In genomic region chr20:32385541-32385940, GRCh38 we compare ENCODE assay signal across 15 cellular contexts. TPM values are rescaled to one million over a fixed set of nuclear protein-coding genes. Genes with fewer than 3 reads are reported as not detected.
A peak's percentile ranks its signal among the peaks of the same experiment; 100 is the strongest.
DNase-seq lines count a peak whose midpoint lies in the region; ATAC-seq and TF ChIP-seq lines count a peak whose summit lies in the region.
"Had no signal": no experiment of that assay in that cellular context is flagged by ENCODE, and none has a peak within 500 bp of the region (broad histone marks: within the 10 kb centered on the region; RNA-seq: fewer than 3 reads in every experiment).

No MANE protein-coding gene starts in this region.

- TF ChIP-seq CTCF in VCaP (conservative IDR thresholded peaks at IDR 0.05) = no peak

- no peak overlapping the region for H3K4me3 ChIP-seq in mesendoderm (ENCODE audit: low read length)
- H3K4me3 ChIP-seq: mucosa of descending colon, prostate gland had no signal

- H3K4me2 ChIP-seq in mesendoderm (ENCODE audit: low read length) = no peak overlapping the region

- H3K27me3 Mint-ChIP-seq in immature natural killer cell (ENCODE audit: low read depth in 3 of 3) = peaks cover 0 to 2% (median 0%) of the 10 kb centered on the region in 3 donors

- ATAC-seq in stimulated activated effector memory CD8-positive, alpha-beta T cell treated with anti-CD3 and anti-CD28 coated beads, Interleukin-12 subunit alpha, Interleukin-12 subunit beta, amount 100 ng/mL, for 72 hours = no peak
- no peak for ATAC-seq in GM18502 (IDR thresholded peaks at IDR 0.05; ENCODE audit: poor library complexity, unreplicated experiment)
- ATAC-seq: activated T-cell treated with anti-CD3 and anti-CD28 coated beads, Interleukin-2, amount 50 U/mL, for 4 hours; mucosa of descending colon had no signal

- peak overlapping the region in 4 of 6 donors; percentile 9 to 74 (median 66) for H3K27ac Mint-ChIP-seq in immature natural killer cell
- peak overlapping the region; percentile 61 for H3K27ac Mint-ChIP-seq in stimulated activated effector memory CD8-positive, alpha-beta T cell treated with anti-CD3 and anti-CD28 coated beads, Interleukin-12 subunit alpha, Interleukin-12 subunit beta, amount 100 ng/mL, for 72 hours

- no peak overlapping the region for H3K4ac ChIP-seq in mesendoderm (ENCODE audit: low read depth, low read length)

- no peaks in the 10 kb centered on the region for H3K4me1 ChIP-seq in mesendoderm (ENCODE audit: control insufficient read depth, low read depth, low read length)

- no peak overlapping the region for H2BK5ac ChIP-seq in mesendoderm (ENCODE audit: low read length)

- H3K23ac ChIP-seq in mesendoderm (ENCODE audit: low read length) = no peak overlapping the region

- no peaks in the 10 kb centered on the region for H3K9me3 Mint-ChIP-seq in immature natural killer cell
- no peaks in the 10 kb centered on the region for H3K9me3 Mint-ChIP-seq in stimulated activated effector memory CD8-positive, alpha-beta T cell treated with anti-CD3 and anti-CD28 coated beads, Interleukin-12 subunit alpha, Interleukin-12 subunit beta, amount 100 ng/mL, for 72 hours
- H3K9me3 Mint-ChIP-seq: activated T-cell treated with anti-CD3 and anti-CD28 coated beads, Interleukin-2, amount 50 U/mL, for 4 hours had no signal

- no peaks in the 10 kb centered on the region for H3K36me3 Mint-ChIP-seq in immature natural killer cell
- H3K36me3 Mint-ChIP-seq in stimulated activated effector memory CD8-positive, alpha-beta T cell treated with anti-CD3 and anti-CD28 coated beads, Interleukin-12 subunit alpha, Interleukin-12 subunit beta, amount 100 ng/mL, for 72 hours = peaks cover 93% of the 10 kb centered on the region

- no peak overlapping the region for H3K18ac ChIP-seq in mesendoderm (ENCODE audit: low read length)

- no peaks in the 10 kb centered on the region for H3K36me3 ChIP-seq in mesendoderm (ENCODE audit: control insufficient read depth, insufficient read depth, low read length)
- H3K36me3 ChIP-seq: prostate gland had no signal

- H3K27ac ChIP-seq in VCaP (peak overlapping the region; percentile 36), mesendoderm (ENCODE audit: low read depth, low read length) (no peak overlapping the region)

- no peak overlapping the region for H3K4me3 Mint-ChIP-seq in immature natural killer cell
- no peak overlapping the region for H3K4me3 Mint-ChIP-seq in stimulated activated effector memory CD8-positive, alpha-beta T cell treated with anti-CD3 and anti-CD28 coated beads, Interleukin-12 subunit alpha, Interleukin-12 subunit beta, amount 100 ng/mL, for 72 hours
- H3K4me3 Mint-ChIP-seq: activated T-cell treated with anti-CD3 and anti-CD28 coated beads, Interleukin-2, amount 50 U/mL, for 4 hours had no signal

- H3K56ac ChIP-seq in mesendoderm (ENCODE audit: low read length) = no peak overlapping the region

- H3K79me1 ChIP-seq in mesendoderm (ENCODE audit: low read length) = peaks cover 2% of the 10 kb centered on the region

- no peak overlapping the region for H2BK120ac ChIP-seq in mesendoderm (ENCODE audit: low read depth, low read length)

- no peak overlapping the region for H4K8ac ChIP-seq in mesendoderm (ENCODE audit: low read depth, low read length)

- no peak overlapping the region for H4K5ac ChIP-seq in mesendoderm (ENCODE audit: low read length)

- H2AK5ac ChIP-seq in mesendoderm (ENCODE audit: low read length) = no peak overlapping the region

- H2BK15ac ChIP-seq in mesendoderm (replicated peaks; ENCODE audit: low read depth) = no peak overlapping the region

- WGBS in mesendoderm (ENCODE audit: extremely low coverage, insufficient coverage, low lambda C conversion rate) = no CpG with 5 or more reads among the region's 3 CpGs

- DNase-seq in HCEC 1CT (peak; percentile 9), immature natural killer cell (no peak), RKO (ENCODE audit: low spot score) (no peak), mesendoderm (no peak)
- no peak for DNase-seq in stimulated activated effector memory CD8-positive, alpha-beta T cell treated with anti-CD3 and anti-CD28 coated beads, Interleukin-12 subunit alpha, Interleukin-12 subunit beta, amount 100 ng/mL, for 72 hours (ENCODE audit: low spot score in 2 of 2)
- DNase-seq: activated T-cell treated with anti-CD3 and anti-CD28 coated beads, Interleukin-2, amount 50 U/mL, for 4 hours; anterior cingulate cortex; foreskin fibroblast; mucosa of descending colon; NCI-H446 treated with DMSO at 0.1 percent for 48 hours; stimulated activated CD4-positive, alpha-beta T cell treated with anti-CD3 and anti-CD28 coated beads, Interleukin-1b, Interleukin-23, amount 100 ng/mL, for 48 hours; SW 1271 had no signal

- H3K79me2 ChIP-seq in mesendoderm (ENCODE audit: control insufficient read depth, insufficient read depth, low read length) = no peaks in the 10 kb centered on the region

- no peak overlapping the region for H3K9ac ChIP-seq in mesendoderm (ENCODE audit: low read length)

- peaks cover 31 to 46% of the 10 kb centered on the region in 2 donors for H3K4me1 Mint-ChIP-seq in immature natural killer cell
- peaks cover 44% of the 10 kb centered on the region for H3K4me1 Mint-ChIP-seq in stimulated activated effector memory CD8-positive, alpha-beta T cell treated with anti-CD3 and anti-CD28 coated beads, Interleukin-12 subunit alpha, Interleukin-12 subunit beta, amount 100 ng/mL, for 72 hours

- H3K27me3 ChIP-seq in mesendoderm (ENCODE audit: insufficient read depth, low read length, poor library complexity) = no peaks in the 10 kb centered on the region

RNA-seq across cellular contexts. Expression of gene ASXL1, which starts 27.4 kb away (rescaled TPM):
- polyA plus RNA-seq in immature natural killer cell = 10 to 100 TPM in 1 of 3 donors, 1 to 10 TPM in 2; 2.9 to 11.0 (median 5.3) TPM
- polyA plus RNA-seq in mesendoderm (2013, experiment 1 of 2) = 18.1 TPM
- polyA plus RNA-seq in mesendoderm (2013, experiment 2 of 2) = 18.0 TPM
